In the genomic region with DNA sequence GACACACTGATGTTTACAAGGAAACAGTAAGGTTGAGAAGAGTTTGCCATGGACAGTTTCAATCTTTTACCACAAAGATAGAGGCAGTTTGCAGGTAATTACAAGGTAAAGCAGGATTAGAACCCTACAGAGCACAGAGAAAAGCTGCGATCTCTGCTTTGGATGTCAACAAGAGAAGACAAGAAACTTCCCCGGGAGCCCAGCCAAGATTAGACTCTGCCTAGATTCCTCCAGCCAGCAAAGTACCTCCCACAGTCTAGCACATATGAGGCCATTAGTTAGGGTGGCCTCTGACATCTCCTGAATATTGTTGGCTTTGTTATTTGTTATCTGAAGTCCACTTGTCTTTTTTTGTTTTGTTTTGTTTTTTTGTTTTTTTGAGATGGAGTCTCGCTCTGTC, we compare ENCODE assay signal across 34 cellular contexts.
"Had no signal": no experiment of that assay in that cellular context is flagged by ENCODE, and none has a peak within 500 bp of the region (broad histone marks: within the 10 kb centered on the region; RNA-seq: fewer than 3 reads in every experiment).

No MANE protein-coding gene starts in this region.

- H3K4me1 ChIP-seq: ascending aorta had no signal

- ATAC-seq: activated CD8-positive, alpha-beta memory T cell treated with anti-CD3 and anti-CD28 coated beads, Interleukin-2, amount 10 ng/mL, durations not matched to agents 7 days and 5 days; activated naive CD8-positive, alpha-beta T cell treated with anti-CD3 and anti-CD28 coated beads, Interleukin-2, amount 50 U/mL, for 24 hours; Panc1 had no signal

- H3K36me3 ChIP-seq: ascending aorta, cardiac muscle cell had no signal

- H3K4me3 Mint-ChIP-seq: activated CD4-positive, alpha-beta memory T cell treated with anti-CD3 and anti-CD28 coated beads, Interleukin-2, amount 10 ng/mL, durations not matched to agents 7 days and 5 days; activated CD8-positive, alpha-beta memory T cell treated with anti-CD3 and anti-CD28 coated beads, Interleukin-2, amount 10 ng/mL, durations not matched to agents 7 days and 5 days; activated naive CD4-positive, alpha-beta T cell treated with anti-CD3 and anti-CD28 coated beads, Interleukin-2, amount 10 ng/mL, durations not matched to agents 7 days and 5 days; activated naive CD8-positive, alpha-beta T cell; activated naive CD8-positive, alpha-beta T cell treated with anti-CD3 and anti-CD28 coated beads, Interleukin-2, amount 50 U/mL, for 24 hours; central memory CD8-positive, alpha-beta T cell had no signal

- H3K4me3 ChIP-seq: ascending aorta, cardiac muscle cell had no signal

- H3K27me3 Mint-ChIP-seq: activated CD4-positive, alpha-beta memory T cell treated with anti-CD3 and anti-CD28 coated beads, Interleukin-2, amount 10 ng/mL, durations not matched to agents 7 days and 5 days; activated CD8-positive, alpha-beta memory T cell treated with anti-CD3 and anti-CD28 coated beads, Interleukin-2, amount 10 ng/mL, durations not matched to agents 7 days and 5 days; activated naive CD4-positive, alpha-beta T cell treated with anti-CD3 and anti-CD28 coated beads, Interleukin-2, amount 10 ng/mL, durations not matched to agents 7 days and 5 days; activated naive CD8-positive, alpha-beta T cell; activated naive CD8-positive, alpha-beta T cell treated with anti-CD3 and anti-CD28 coated beads, Interleukin-2, amount 50 U/mL, for 24 hours; central memory CD8-positive, alpha-beta T cell had no signal

- H3K4me1 Mint-ChIP-seq: activated CD4-positive, alpha-beta memory T cell treated with anti-CD3 and anti-CD28 coated beads, Interleukin-2, amount 10 ng/mL, durations not matched to agents 7 days and 5 days; activated CD8-positive, alpha-beta memory T cell treated with anti-CD3 and anti-CD28 coated beads, Interleukin-2, amount 10 ng/mL, durations not matched to agents 7 days and 5 days; activated naive CD4-positive, alpha-beta T cell treated with anti-CD3 and anti-CD28 coated beads, Interleukin-2, amount 10 ng/mL, durations not matched to agents 7 days and 5 days; activated naive CD8-positive, alpha-beta T cell treated with anti-CD3 and anti-CD28 coated beads, Interleukin-2, amount 50 U/mL, for 24 hours; central memory CD8-positive, alpha-beta T cell had no signal

- DNase-seq: activated CD4-positive, alpha-beta memory T cell treated with anti-CD3 and anti-CD28 coated beads, Interleukin-2, amount 10 ng/mL, durations not matched to agents 7 days and 5 days; activated CD4-positive, alpha-beta T cell treated with anti-CD3 and anti-CD28 coated beads for 1 hour; activated CD4-positive, alpha-beta T cell treated with anti-CD3 and anti-CD28 coated beads for 48 hours; activated CD4-positive, CD25-positive, alpha-beta regulatory T cell; activated CD8-positive, alpha-beta memory T cell treated with anti-CD3 and anti-CD28 coated beads for 24 hours; activated CD8-positive, alpha-beta memory T cell treated with anti-CD3 and anti-CD28 coated beads, Interleukin-2, amount 10 ng/mL, durations not matched to agents 7 days and 5 days; activated CD8-positive, alpha-beta memory T cell treated with anti-CD3 and anti-CD28 coated beads, Interleukin-2, amount 50 U/mL, for 48 hours; activated effector memory CD4-positive, alpha-beta T cell treated with Interleukin-2 at 50 U/mL for 16 hours; activated naive CD4-positive, alpha-beta T cell treated with anti-CD3 and anti-CD28 coated beads, Interleukin-2, amount 10 ng/mL, durations not matched to agents 7 days and 5 days; activated naive CD8-positive, alpha-beta T cell treated with anti-CD3 and anti-CD28 coated beads, Interleukin-2, amount 50 U/mL, for 24 hours; activated T-cell treated with anti-CD3 and anti-CD28 coated beads, Interleukin-2, amount 50 U/mL, for 48 hours; MM.1S; MV-4-11; NCI-H1092; NCI-H146; NCI-H187; NCI-H2029 treated with DMSO at 0.1 percent for 48 hours; NCI-H2107; NCI-H2171; NCI-H510A; NCI-H526 treated with DMSO at 0.1 percent for 48 hours; NCI-H82; SHP77 treated with DMSO at 0.1 percent for 48 hours; SW 1271; T-helper 1 cell; T-helper 2 cell; T-helper 9 cell had no signal

- H3K27ac ChIP-seq: ascending aorta, cardiac muscle cell, KMS-11, VCaP had no signal

- H3K9me3 ChIP-seq: ascending aorta had no signal

- H3K27me3 ChIP-seq: ascending aorta, cardiac muscle cell had no signal

- H3K36me3 Mint-ChIP-seq: activated CD8-positive, alpha-beta memory T cell treated with anti-CD3 and anti-CD28 coated beads, Interleukin-2, amount 10 ng/mL, durations not matched to agents 7 days and 5 days; activated naive CD4-positive, alpha-beta T cell treated with anti-CD3 and anti-CD28 coated beads, Interleukin-2, amount 10 ng/mL, durations not matched to agents 7 days and 5 days; activated naive CD8-positive, alpha-beta T cell had no signal

- H3K9me3 Mint-ChIP-seq: activated naive CD8-positive, alpha-beta T cell treated with anti-CD3 and anti-CD28 coated beads, Interleukin-2, amount 50 U/mL, for 24 hours had no signal

- H3K27ac Mint-ChIP-seq: activated CD4-positive, alpha-beta memory T cell treated with anti-CD3 and anti-CD28 coated beads, Interleukin-2, amount 10 ng/mL, durations not matched to agents 7 days and 5 days; activated CD8-positive, alpha-beta memory T cell treated with anti-CD3 and anti-CD28 coated beads, Interleukin-2, amount 10 ng/mL, durations not matched to agents 7 days and 5 days; activated naive CD4-positive, alpha-beta T cell treated with anti-CD3 and anti-CD28 coated beads, Interleukin-2, amount 10 ng/mL, durations not matched to agents 7 days and 5 days; activated naive CD8-positive, alpha-beta T cell; activated naive CD8-positive, alpha-beta T cell treated with anti-CD3 and anti-CD28 coated beads, Interleukin-2, amount 50 U/mL, for 24 hours had no signal
